ENCODE assay signal across 11 cellular contexts in genomic region chr2:30267161-30267568, GRCh38. TPM values are rescaled to one million over a fixed set of nuclear protein-coding genes. Genes with fewer than 3 reads are reported as not detected.
DNase-seq lines count a peak whose midpoint lies in the region; ATAC-seq and TF ChIP-seq lines count a peak whose summit lies in the region.
"Had no signal": no experiment of that assay in that cellular context is flagged by ENCODE, and none has a peak within 500 bp of the region (broad histone marks: within the 10 kb centered on the region; RNA-seq: fewer than 3 reads in every experiment).

No MANE protein-coding gene starts in this region.

- TF ChIP-seq EP300 in transverse colon (IDR thresholded peaks at IDR 0.05; ENCODE audit: low read depth) = no peak

- no peak for TF ChIP-seq CTCF in transverse colon (IDR thresholded peaks at IDR 0.05)

- H3K27me3 Mint-ChIP-seq in naive B cell = no peaks in the 10 kb centered on the region

- intact Hi-C loops in transverse colon (cut with DNase I; ENCODE audit: low total_unique reads) = no loop called here

- ATAC-seq in naive B cell (ENCODE audit: low read depth in 2 of 2) = no peak
- ATAC-seq in GM21786 (IDR thresholded peaks at IDR 0.05; ENCODE audit: unreplicated experiment) = no peak
- ATAC-seq in HG03175 (IDR thresholded peaks at IDR 0.05; ENCODE audit: unreplicated experiment) = no peak
- no peak for ATAC-seq in HG02623 (IDR thresholded peaks at IDR 0.05; ENCODE audit: unreplicated experiment)

- DNase-seq in activated T-cell treated with anti-CD3 and anti-CD28 coated beads for 24 hours (ENCODE audit: low read depth) (peak; percentile 48), activated T-cell treated with anti-CD3 and anti-CD28 coated beads for 4 hours (no peak), activated T-helper 1 cell treated with Interleukin-2 at 50 U/mL for 16 hours (ENCODE audit: low read depth) (peak; percentile 21), naive B cell (no peak), transverse colon (peak; percentile 19)
- DNase-seq: body of pancreas, T1000 had no signal

- peak overlapping the region in 2 of 4 donors; percentile 55 to 60 for H3K27ac ChIP-seq in transverse colon
- H3K27ac ChIP-seq: body of pancreas, parathyroid adenoma had no signal

- 88% methylated on average over 8 of the region's 8 CpGs; no CpG with 5 or more reads in 1 of the 2 donors for WGBS in transverse colon (ENCODE audit: low coverage in 1 of 2), 2 donors

- no peak for TF ChIP-seq POLR2A in transverse colon (IDR thresholded peaks at IDR 0.05)

- peaks cover 0 to 11% (median 5%) of the 10 kb centered on the region in 4 donors for H3K4me1 ChIP-seq in transverse colon
- H3K4me1 ChIP-seq: body of pancreas, parathyroid adenoma had no signal

- in situ Hi-C loops in transverse colon (cut with MboI; ENCODE audit: low pct_ligation_motif_present in 1 of 4, low pct_unique_long_range_greater_than_20kb in 1 of 4, low sequenced_read_pairs in 3 of 4) = no loop called here

- peaks cover 0 to 6% of the 10 kb centered on the region in 2 donors for H3K36me3 Mint-ChIP-seq in naive B cell

- H3K27me3 ChIP-seq in transverse colon = no peaks in the 10 kb centered on the region
- H3K27me3 ChIP-seq: body of pancreas had no signal

- H3K4me1 Mint-ChIP-seq in naive B cell = peaks cover 58 to 97% (median 85%) of the 10 kb centered on the region in 3 donors

- peak overlapping the region in 7 of 8 donors; percentile 17 to 86 (median 67) for H3K4me3 Mint-ChIP-seq in naive B cell

- peaks cover 0 to 5% (median 2%) of the 10 kb centered on the region in 7 donors for H3K9me3 Mint-ChIP-seq in naive B cell

- H3K4me3 ChIP-seq in transverse colon = no peak overlapping the region
- H3K4me3 ChIP-seq: body of pancreas had no signal

- H3K36me3 ChIP-seq in transverse colon = no peaks in the 10 kb centered on the region

- H3K9me3 ChIP-seq in transverse colon = no peaks in the 10 kb centered on the region
- H3K9me3 ChIP-seq: body of pancreas had no signal

- H3K27ac Mint-ChIP-seq in naive B cell = peak overlapping the region in 5 of 6 donors; percentile 29 to 79 (median 37)

RNA-seq across cellular contexts. Expression of gene LBH, which starts 35.8 kb away (rescaled TPM):
- polyA plus RNA-seq in naive B cell (ENCODE audit: low read depth in 6 of 6) = 100 to 1,000 TPM; 191 to 297 (median 221) TPM
- total RNA-seq in transverse colon = 10 to 100 TPM in 3 of 4 donors, 1 to 10 TPM in 1; 7.0 to 37.8 (median 16.3) TPM

Comparison
In these comparisons a context has a peak if more than half of its experiments do, and no peak if none do; other contexts are left out.
1. DNase-seq: peak in activated T-cell treated with anti-CD3 and anti-CD28 coated beads for 24 hours (single experiment), activated T-helper 1 cell treated with Interleukin-2 at 50 U/mL for 16 hours (single experiment) and transverse colon (single experiment); none in activated T-cell treated with anti-CD3 and anti-CD28 coated beads for 4 hours (single experiment) and naive B cell (single experiment).